ENCODE assay signal across 20 cellular contexts in the genomic region with DNA sequence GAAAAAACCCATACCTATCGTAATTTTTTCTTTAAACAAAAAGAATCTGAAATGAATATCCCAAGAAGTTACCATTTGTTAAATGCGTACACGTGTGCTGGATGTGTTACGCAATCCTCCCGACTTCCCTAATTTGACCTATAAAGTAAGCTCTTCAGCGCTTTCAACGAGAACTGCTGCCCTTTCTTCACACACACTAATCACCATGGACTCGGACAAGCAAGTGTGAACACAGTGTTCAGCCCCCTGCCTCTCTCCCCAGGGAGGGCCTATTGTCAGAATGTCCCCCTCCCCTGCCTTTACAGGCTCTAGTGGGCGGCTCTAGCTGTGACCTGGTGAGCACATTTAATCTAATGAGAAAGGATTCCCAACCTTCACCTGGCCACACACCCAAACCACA.
A peak's percentile ranks its signal among the peaks of the same experiment; 100 is the strongest.
DNase-seq lines count a peak whose midpoint lies in the region; ATAC-seq, FAIRE-seq and TF ChIP-seq lines count a peak whose summit lies in the region.
"Had no signal": no experiment of that assay in that cellular context is flagged by ENCODE, and none has a peak within 500 bp of the region (broad histone marks: within the 10 kb centered on the region; RNA-seq: fewer than 3 reads in every experiment).

No MANE protein-coding gene starts in this region.

- no peak overlapping the region for H3K4me2 ChIP-seq in HCT116 (ENCODE audit: low read length)
- no peak overlapping the region for H3K4me2 ChIP-seq in K562 (ENCODE audit: insufficient read depth, low read length)
- no peak overlapping the region for H3K4me2 ChIP-seq in neuronal stem cell (ENCODE audit: insufficient read depth, low read length, poor library complexity, severe bottlenecking)
- H3K4me2 ChIP-seq: PC-9, SK-N-SH had no signal

- TF ChIP-seq EP300 in K562 (IDR thresholded peaks at IDR 0.05; ENCODE audit: low read length) = no peak

- H2AFZ ChIP-seq in HCT116 (ENCODE audit: low read depth, low read length, poor library complexity, severe bottlenecking) = no peak overlapping the region
- H2AFZ ChIP-seq in K562 (ENCODE audit: low read depth, low read length) = no peak overlapping the region
- H2AFZ ChIP-seq in neuronal stem cell (ENCODE audit: low read length) = no peak overlapping the region
- H2AFZ ChIP-seq: PC-9 had no signal

- H4K91ac ChIP-seq in neuronal stem cell (ENCODE audit: low read depth, low read length, poor library complexity) = no peak overlapping the region

- no peak overlapping the region for H3K4me3 Mint-ChIP-seq in natural killer cell
- H3K4me3 Mint-ChIP-seq: activated naive CD8-positive, alpha-beta T cell; B cell; naive B cell had no signal

- no peak overlapping the region for H3K14ac ChIP-seq in neuronal stem cell (ENCODE audit: low read length)

- no peak overlapping the region for H3K18ac ChIP-seq in neuronal stem cell (ENCODE audit: low read length)

- H3K27ac Mint-ChIP-seq in natural killer cell = no peak overlapping the region
- H3K27ac Mint-ChIP-seq: activated naive CD8-positive, alpha-beta T cell; B cell; naive B cell had no signal

- H3K9me1 ChIP-seq in K562 (ENCODE audit: control insufficient read depth, insufficient read depth, low read length) = no peaks in the 10 kb centered on the region

- H2BK15ac ChIP-seq in neuronal stem cell (ENCODE audit: low read length) = no peak overlapping the region

- H3K23ac ChIP-seq in neuronal stem cell (ENCODE audit: low read depth, low read length, poor library complexity) = no peak overlapping the region

- RAD21 ChIA-PET in HCT116 (lab: Charles Lee; ENCODE audit: low non-redundant PET in 1 of 2, low total read pairs in 2 of 2, uncharacterized antibody in 2 of 2, unreplicated experiment in 2 of 2) = no interaction called here

- H3K27ac ChIP-seq in HCT116 (ENCODE audit: low read depth, low read length) (no peak overlapping the region), K562 (ENCODE audit: extremely low read depth, low read depth, low read length) (no peak overlapping the region), neuronal stem cell (replicated peaks; ENCODE audit: low read length) (no peak overlapping the region)
- H3K27ac ChIP-seq: body of pancreas, colonic mucosa, gastrocnemius medialis, PC-9 had no signal

- H3K9ac ChIP-seq in HCT116 (ENCODE audit: low read length) = no peak overlapping the region
- no peak overlapping the region for H3K9ac ChIP-seq in K562 (ENCODE audit: insufficient read depth in 1 of 2, low read depth in 2 of 2, low read length in 2 of 2)
- no peak overlapping the region for H3K9ac ChIP-seq in neuronal stem cell (ENCODE audit: low read depth, low read length, poor library complexity)
- H3K9ac ChIP-seq: SK-N-SH had no signal

- no peaks in the 10 kb centered on the region for H3K4me1 Mint-ChIP-seq in natural killer cell
- H3K4me1 Mint-ChIP-seq: B cell, naive B cell had no signal

- H3K36me3 Mint-ChIP-seq in natural killer cell = no peaks in the 10 kb centered on the region
- H3K36me3 Mint-ChIP-seq: activated naive CD8-positive, alpha-beta T cell; naive B cell had no signal

- no peak overlapping the region for H3K4ac ChIP-seq in neuronal stem cell (ENCODE audit: low read length)

- no peak overlapping the region for H2BK120ac ChIP-seq in neuronal stem cell (ENCODE audit: low read depth, low read length)

- in situ Hi-C loops in K562 (cut with MboI) = no loop called here

- CTCF ChIA-PET in HCT116 (lab: Charles Lee) = no interaction called here
- CTCF ChIA-PET in K562 (lab: Yijun Ruan, JAX; ENCODE audit: low intra/inter-chr PET ratio) = no interaction called here

- no peak for TF ChIP-seq RAD21 in HCT116 (IDR thresholded peaks at IDR 0.05; ENCODE audit: low read depth)
- no peak for TF ChIP-seq RAD21 in K562 (CRISPR knock-in tag; conservative IDR thresholded peaks at IDR 0.05 in 1 of 2, IDR thresholded peaks at IDR 0.05 in 1 of 2)

- 8% methylated on average over 9 of the region's 9 CpGs for WGBS in K562 (ENCODE audit: insufficient coverage, low coverage, missing lambda C conversion rate)
- WGBS in neuronal stem cell (ENCODE audit: extremely low coverage in 2 of 2, insufficient read length in 2 of 2, insufficient replicate concordance in 1 of 2), 2 donors = no CpG with 5 or more reads among the region's 9 CpGs

- H3K36me3 ChIP-seq in HCT116 (ENCODE audit: control insufficient read depth in 1 of 2, insufficient read depth in 2 of 2, low read length in 2 of 2) (no peaks in the 10 kb centered on the region), K562 (ENCODE audit: control insufficient read depth, insufficient read depth, low read length) (no peaks in the 10 kb centered on the region), neuronal stem cell (replicated peaks in 1 of 2; ENCODE audit: control insufficient read depth in 2 of 2, insufficient read depth in 2 of 2, low read length in 2 of 2) (no peaks in the 10 kb centered on the region)
- H3K36me3 ChIP-seq: colonic mucosa, gastrocnemius medialis had no signal

- no peak overlapping the region for H2BK12ac ChIP-seq in neuronal stem cell (ENCODE audit: low read length)

- ATAC-seq in HCT116 (no peak), K562 (no peak), HG02623 (IDR thresholded peaks at IDR 0.05; ENCODE audit: unreplicated experiment) (no peak), natural killer cell (no peak)
- ATAC-seq: body of pancreas, gastrocnemius medialis had no signal

- H3K79me2 ChIP-seq in HCT116 (ENCODE audit: insufficient read depth, low read length) (no peaks in the 10 kb centered on the region), K562 (ENCODE audit: control insufficient read depth, insufficient read depth, low read length) (no peaks in the 10 kb centered on the region)

- FAIRE-seq in K562 (lab: Jason Lieb, UNC) = no peak
- FAIRE-seq: H54, TTC549 had no signal

- TF ChIP-seq POLR2A in HCT116 (IDR thresholded peaks at IDR 0.05; ENCODE audit: borderline replicate concordance, extremely low read depth, insufficient read depth, insufficient read length) = no peak
- no peak for TF ChIP-seq POLR2A in K562 (conservative IDR thresholded peaks at IDR 0.05)

- H2BK5ac ChIP-seq in neuronal stem cell (ENCODE audit: low read length) = no peak overlapping the region

- no peaks in the 10 kb centered on the region for H3K9me3 Mint-ChIP-seq in natural killer cell

- H2AK5ac ChIP-seq in neuronal stem cell (ENCODE audit: low read depth, low read length) = no peak overlapping the region

- H4K8ac ChIP-seq in neuronal stem cell (ENCODE audit: low read depth, low read length) = no peak overlapping the region

- no peaks in the 10 kb centered on the region for H3K4me1 ChIP-seq in HCT116 (ENCODE audit: control insufficient read depth in 1 of 2, insufficient read depth in 2 of 2, low read length in 2 of 2)
- H3K4me1 ChIP-seq in K562 (replicated peaks in 1 of 2; ENCODE audit: control insufficient read depth in 2 of 2, insufficient read depth in 2 of 2, low read length in 2 of 2) = no peaks in the 10 kb centered on the region
- no peaks in the 10 kb centered on the region for H3K4me1 ChIP-seq in neuronal stem cell (ENCODE audit: control insufficient read depth in 2 of 2, insufficient read depth in 1 of 2, low read depth in 1 of 2, low read length in 2 of 2)
- H3K4me1 ChIP-seq: body of pancreas, colonic mucosa, gastrocnemius medialis had no signal

- intact Hi-C loops in HCT116 (cut with micrococcal nuclease) (no loop called here), K562 (cut with micrococcal nuclease) (no loop called here), natural killer cell (cut with micrococcal nuclease) (no loop called here)

- BruUV-seq in HCT116 (replicated peaks; lab: Mats Ljungman, UMichigan) (no TSS peak), K562 (replicated peaks; lab: Mats Ljungman, UMichigan) (no TSS peak)

- peaks cover 0 to 7% of the 10 kb centered on the region in 2 experiments; a peak in 1 of 4 replicates for H3K9me3 ChIP-seq in HCT116 (ENCODE audit: control insufficient read depth in 1 of 2, insufficient read depth in 1 of 2, low read depth in 1 of 2, low read length in 2 of 2)
- peaks cover 5% of the 10 kb centered on the region; the same call in 1 of the 2 replicates for H3K9me3 ChIP-seq in K562 (replicated peaks; ENCODE audit: control insufficient read depth, insufficient read depth, low read depth, low read length)
- H3K9me3 ChIP-seq in neuronal stem cell (replicated peaks in 1 of 2; ENCODE audit: control insufficient read depth in 2 of 2, insufficient read depth in 1 of 2, low read depth in 1 of 2, low read length in 2 of 2) = peaks cover 2 to 4% of the 10 kb centered on the region in 2 donors
- H3K9me3 ChIP-seq: body of pancreas, colonic mucosa, gastrocnemius medialis had no signal

- H3K79me1 ChIP-seq in neuronal stem cell (ENCODE audit: low read depth, low read length) = no peaks in the 10 kb centered on the region

- DNase-seq in HCT116 (ENCODE audit: low read depth, low spot score) = no peak
- DNase-seq in NCI-H510A treated with DMSO at 0.1 percent for 48 hours (lab: John Stamatoyannopoulos, UW) = peak; percentile 13
- DNase-seq in K562 (ENCODE audit: extremely low read depth in 1 of 4, low spot score in 3 of 4) = no peak
- peak; percentile 17 for DNase-seq in neuronal stem cell (ENCODE audit: low spot score)
- no peak for DNase-seq in stimulated activated CD4-positive, alpha-beta T cell treated with anti-CD3 and anti-CD28 coated beads, Interleukin-4, amount 100 ng/mL, for 4 hours
- DNase-seq in natural killer cell = no peak
- DNase-seq: colonic mucosa, gastrocnemius medialis, naive B cell, NCI-H1694 treated with DMSO at 0.1 percent for 48 hours, NCI-H446, PC-9, SK-N-SH, small intestine had no signal

- TF ChIP-seq CTCF in HCT116 (IDR thresholded peaks at IDR 0.05 in 2 of 3, conservative IDR thresholded peaks at IDR 0.05 in 1 of 3; ENCODE audit: borderline replicate concordance in 1 of 3, insufficient read depth in 1 of 3, low read depth in 2 of 3, low read length in 2 of 3) (no peak), K562 (IDR thresholded peaks at IDR 0.05 in 2 of 3, conservative IDR thresholded peaks at IDR 0.05 in 1 of 3; ENCODE audit: insufficient read depth in 2 of 3, low read depth in 1 of 3, low read length in 3 of 3) (no peak), natural killer cell (IDR thresholded peaks at IDR 0.05) (no peak)

- no peaks in the 10 kb centered on the region for H3K9me2 ChIP-seq in HCT116 (ENCODE audit: insufficient read depth)
- H3K9me2 ChIP-seq: SK-N-SH had no signal

- H3K4me3 ChIP-seq in HCT116 (replicated peaks in 1 of 2; ENCODE audit: low read depth in 1 of 2, low read length in 2 of 2) = no peak overlapping the region
- no peak overlapping the region for H3K4me3 ChIP-seq in K562
- no peak overlapping the region for H3K4me3 ChIP-seq in neuronal stem cell (ENCODE audit: low read length in 2 of 2)
- H3K4me3 ChIP-seq: body of pancreas, colonic mucosa, gastrocnemius medialis, PC-9 had no signal

- POLR2A ChIA-PET in HCT116 (lab: Charles Lee) = no interaction called here
- POLR2A ChIA-PET in K562 (lab: Yijun Ruan, JAX) = no interaction called here

- H3K27me3 Mint-ChIP-seq in natural killer cell (ENCODE audit: low read depth in 2 of 2) = peaks cover 6 to 25% of the 10 kb centered on the region in 2 donors

- no peaks in the 10 kb centered on the region for H3K27me3 ChIP-seq in HCT116 (ENCODE audit: insufficient read depth, low read length)
- no peaks in the 10 kb centered on the region; a peak in 1 of 5 replicates for H3K27me3 ChIP-seq in K562 (ENCODE audit: control insufficient read depth in 2 of 2, insufficient read depth in 2 of 2, low read length in 2 of 2)
- H3K27me3 ChIP-seq in neuronal stem cell (ENCODE audit: control insufficient read depth in 3 of 3, insufficient read depth in 3 of 3, low read depth in 1 of 3, low read length in 3 of 3) = no peaks in the 10 kb centered on the region
- H3K27me3 ChIP-seq: body of pancreas, colonic mucosa, gastrocnemius medialis had no signal

- H4K20me1 ChIP-seq in HCT116 (ENCODE audit: insufficient read depth) (no peaks in the 10 kb centered on the region), K562 (replicated peaks; ENCODE audit: control insufficient read depth, insufficient read depth, low read length) (no peaks in the 10 kb centered on the region)

Comparison
In these comparisons a context has a peak if more than half of its experiments do, and no peak if none do; other contexts are left out.
1. DNase-seq: peak in NCI-H510A treated with DMSO at 0.1 percent for 48 hours (single experiment) and neuronal stem cell (single experiment); none in HCT116 (single experiment), K562 (0 of 4), stimulated activated CD4-positive, alpha-beta T cell treated with anti-CD3 and anti-CD28 coated beads, Interleukin-4, amount 100 ng/mL, for 4 hours (0 of 2) and natural killer cell (single experiment).